ENCODE assay signal across 8 cellular contexts in genomic region chr21:25573409-25574206, GRCh38.
DNase-seq lines count a peak whose midpoint lies in the region; ATAC-seq and FAIRE-seq lines count a peak whose summit lies in the region.

No MANE protein-coding gene starts in this region.

- peak; percentile 98 for FAIRE-seq in A204.1 (lab: Jason Lieb, UNC)

- no peaks in the 10 kb centered on the region for H3K9me3 Mint-ChIP-seq in central memory CD8-positive, alpha-beta T cell

- peaks cover 43% of the 10 kb centered on the region for H3K4me1 Mint-ChIP-seq in central memory CD8-positive, alpha-beta T cell

- ATAC-seq in GM18511 (IDR thresholded peaks at IDR 0.05; ENCODE audit: unreplicated experiment): peak; percentile 16
- ATAC-seq in HG03469 (IDR thresholded peaks at IDR 0.05; ENCODE audit: unreplicated experiment): peak; percentile 18
- peak; percentile 72 for ATAC-seq in central memory CD8-positive, alpha-beta T cell (replicated peaks; ENCODE audit: extremely low read depth, poor library complexity, severe bottlenecking)
- no peak for ATAC-seq in GM21737 (IDR thresholded peaks at IDR 0.05; ENCODE audit: unreplicated experiment)

- H3K36me3 Mint-ChIP-seq in central memory CD8-positive, alpha-beta T cell (ENCODE audit: insufficient read depth): peaks cover 17% of the 10 kb centered on the region

- DNase-seq in T-helper 9 cell (peak; percentile 12), putamen (ENCODE audit: low spot score) (peak; percentile 75), NCI-H1436 treated with DMSO at 0.1 percent for 48 hours (lab: John Stamatoyannopoulos, UW) (no peak)
- peak in 1 of 2 donors; percentile 12 for DNase-seq in central memory CD8-positive, alpha-beta T cell (ENCODE audit: low spot score in 2 of 2)

- H3K27ac Mint-ChIP-seq in central memory CD8-positive, alpha-beta T cell (ENCODE audit: low read depth): peak overlapping the region; percentile 93

- no peaks in the 10 kb centered on the region for H3K27me3 Mint-ChIP-seq in central memory CD8-positive, alpha-beta T cell

- peak overlapping the region; percentile 73 for H3K4me3 Mint-ChIP-seq in central memory CD8-positive, alpha-beta T cell
